In the genomic region with DNA sequence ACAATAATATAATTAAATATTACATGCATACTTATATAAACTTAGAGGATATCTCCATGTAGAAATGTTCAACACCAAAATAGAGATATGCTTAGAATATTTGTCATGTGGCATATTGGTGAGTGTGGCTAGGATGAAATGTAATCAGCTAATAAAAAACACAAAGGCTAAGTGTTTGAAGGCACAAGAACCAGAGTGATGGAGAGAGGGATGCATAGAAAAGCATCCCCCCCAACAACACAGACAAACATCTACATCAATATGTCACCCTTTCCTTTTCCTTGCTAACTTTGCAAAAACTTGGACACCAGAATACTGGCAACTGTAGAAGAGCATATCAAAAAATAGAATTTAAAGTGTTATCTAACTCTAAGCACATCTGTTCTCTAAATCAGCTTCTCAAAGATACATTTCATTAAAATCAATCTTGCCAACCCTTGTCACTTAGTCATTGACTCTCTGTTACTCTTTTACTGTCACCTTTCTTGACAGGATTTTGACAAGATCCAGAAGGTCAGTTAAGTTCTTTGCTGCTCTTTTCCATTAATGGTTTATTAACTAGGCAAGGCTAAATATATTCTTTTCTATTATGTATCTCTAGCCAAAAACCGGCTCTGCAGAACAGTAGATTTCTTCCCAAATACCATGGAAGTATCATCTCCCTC, we compare ENCODE assay signal across 29 cellular contexts.
"Had no signal": no experiment of that assay in that cellular context is flagged by ENCODE, and none has a peak within 500 bp of the region (broad histone marks: within the 10 kb centered on the region; RNA-seq: fewer than 3 reads in every experiment).

No MANE protein-coding gene starts in this region.

- H2AFZ ChIP-seq: hepatocyte, neural progenitor cell had no signal

- H3K27me3 ChIP-seq: heart right ventricle, hepatocyte, left lung, neural progenitor cell, neutrophil, stomach, suprapubic skin, tibial artery, upper lobe of right lung, uterus had no signal

- H3K4me2 ChIP-seq: hepatocyte, neural progenitor cell had no signal

- H3K4me3 Mint-ChIP-seq: naive thymus-derived CD8-positive, alpha-beta T cell; nephron; neural progenitor cell; stimulated activated naive B cell treated with anti-CD40 and anti-IgM and Interleukin-4, amounts not matched to agents 10 μg/mL and 1 μg/mL and 100 μg/mL, for 72 hours had no signal

- H3K27ac Mint-ChIP-seq: naive thymus-derived CD8-positive, alpha-beta T cell; neural progenitor cell; progenitor cell of endocrine pancreas; stimulated activated naive B cell treated with anti-CD40 and anti-IgM and Interleukin-4, amounts not matched to agents 10 μg/mL and 1 μg/mL and 100 μg/mL, for 72 hours had no signal

- H3K4me1 ChIP-seq: left lung, lower lobe of right lung, stomach, suprapubic skin, upper lobe of right lung, uterus had no signal

- H3K79me2 ChIP-seq: hepatocyte had no signal

- H3K4me3 ChIP-seq: heart right ventricle, hepatocyte, left lung, lower lobe of right lung, neural progenitor cell, skin epidermis, stomach, suprapubic skin, thoracic aorta, tibial artery, upper lobe of right lung, uterus had no signal

- H3K9ac ChIP-seq: neural progenitor cell had no signal

- DNase-seq: heart right ventricle; islet precursor cell; left lung; lower lobe of right lung; mammary epithelial cell; mesenchymal stem cell; naive thymus-derived CD8-positive, alpha-beta T cell; occipital lobe; right cardiac atrium; stimulated activated CD4-positive, alpha-beta T cell treated with anti-CD3 and anti-CD28 coated beads, Interleukin-12 subunit alpha, Interleukin-12 subunit beta, amount 100 ng/mL, for 4 hours; stimulated activated CD4-positive, alpha-beta T cell treated with anti-CD3 and anti-CD28 coated beads, Interleukin-15, amount 100 ng/mL, for 24 hours; stimulated activated CD4-positive, alpha-beta T cell treated with anti-CD3 and anti-CD28 coated beads, Interleukin-2, amount 100 ng/mL, for 24 hours; stimulated activated CD4-positive, alpha-beta T cell treated with anti-CD3 and anti-CD28 coated beads, Interleukin-4, amount 100 ng/mL, for 1 hour; stimulated activated naive B cell treated with anti-CD40 and anti-IgM and Interleukin-4, amounts not matched to agents 10 μg/mL and 1 μg/mL and 100 μg/mL, for 72 hours; stimulated activated naive CD8-positive, alpha-beta T cell treated with anti-CD3 and anti-CD28 coated beads, Interleukin-15, Interleukin-2, amounts not matched to agents 100 U/mL and 50 U/mL, for 24 hours; stomach; tibial artery; trophoblast cell; upper lobe of right lung; uterus had no signal

- H3K27ac ChIP-seq: heart right ventricle, hepatocyte, left lung, lower lobe of right lung, neural progenitor cell, neutrophil, skin epidermis, stomach, suprapubic skin, thoracic aorta, tibial artery, upper lobe of right lung, uterus had no signal

- H3K27me3 Mint-ChIP-seq: naive thymus-derived CD8-positive, alpha-beta T cell; progenitor cell of endocrine pancreas; stimulated activated naive B cell treated with anti-CD40 and anti-IgM and Interleukin-4, amounts not matched to agents 10 μg/mL and 1 μg/mL and 100 μg/mL, for 72 hours had no signal

- H3K4me1 Mint-ChIP-seq: naive thymus-derived CD8-positive, alpha-beta T cell; stimulated activated naive B cell treated with anti-CD40 and anti-IgM and Interleukin-4, amounts not matched to agents 10 μg/mL and 1 μg/mL and 100 μg/mL, for 72 hours had no signal

- ATAC-seq: left lung; lower lobe of right lung; naive thymus-derived CD8-positive, alpha-beta T cell; sciatic nerve; stimulated activated naive B cell treated with anti-CD40 and anti-IgM and Interleukin-4, amounts not matched to agents 10 μg/mL and 1 μg/mL and 100 μg/mL, for 72 hours; stimulated activated naive CD8-positive, alpha-beta T cell treated with anti-CD3 and anti-CD28 coated beads, Interleukin-15, Interleukin-2, amounts not matched to agents 100 U/mL and 50 U/mL, for 24 hours; upper lobe of right lung had no signal

- H3K36me3 Mint-ChIP-seq: neural progenitor cell; stimulated activated naive B cell treated with anti-CD40 and anti-IgM and Interleukin-4, amounts not matched to agents 10 μg/mL and 1 μg/mL and 100 μg/mL, for 72 hours had no signal

- H3K9me3 ChIP-seq: lower lobe of right lung, neutrophil, suprapubic skin, thoracic aorta, tibial artery, upper lobe of right lung, uterus had no signal

- H3K36me3 ChIP-seq: heart right ventricle, left lung, lower lobe of right lung, neural progenitor cell, neutrophil, stomach, suprapubic skin, thoracic aorta, tibial artery, upper lobe of right lung, uterus had no signal
